12 cellular contexts compared by ENCODE assay signal in genomic region chr14:63986789-63987533, GRCh38.
A peak's percentile ranks its signal among the peaks of the same experiment; 100 is the strongest.
DNase-seq lines count a peak whose midpoint lies in the region; ATAC-seq and TF ChIP-seq lines count a peak whose summit lies in the region.
"Had no signal": no experiment of that assay in that cellular context is flagged by ENCODE, and none has a peak within 500 bp of the region (broad histone marks: within the 10 kb centered on the region; RNA-seq: fewer than 3 reads in every experiment).

No MANE protein-coding gene starts in this region.

- DNase-seq in EH (ENCODE audit: low read depth) (peak; percentile 51), NCI-H1436 treated with DMSO at 0.1 percent for 48 hours (lab: John Stamatoyannopoulos, UW) (peak; percentile 12), epithelial cell of esophagus (ENCODE audit: low read depth) (peak; percentile 91), non-pigmented ciliary epithelial cell (ENCODE audit: low read depth) (peak; percentile 30), AML-193 (lab: John Stamatoyannopoulos, UW) (no peak)
- DNase-seq: activated T-cell treated with anti-CD3 and anti-CD28 coated beads, Interleukin-2, amount 50 U/mL, for 1 hour; GOT3; heart right ventricle; MM.1S had no signal

- ATAC-seq in HG03135 (IDR thresholded peaks at IDR 0.05; ENCODE audit: unreplicated experiment) (no peak), HG02798 (IDR thresholded peaks at IDR 0.05; ENCODE audit: poor library complexity, unreplicated experiment) (no peak), HG02884 (IDR thresholded peaks at IDR 0.05; ENCODE audit: unreplicated experiment) (no peak)

- TF ChIP-seq CTCF in epithelial cell of esophagus (IDR thresholded peaks at IDR 0.05; ENCODE audit: insufficient read depth, low read depth, low read length, missing control alignments): no peak

- no peak overlapping the region for H3K4me3 ChIP-seq in epithelial cell of esophagus (ENCODE audit: low read length)
- H3K4me3 ChIP-seq: heart right ventricle had no signal

Comparison
In these comparisons a context has a peak if more than half of its experiments do, and no peak if none do; other contexts are left out.
1. DNase-seq: peak in EH (single experiment), NCI-H1436 treated with DMSO at 0.1 percent for 48 hours (single experiment), epithelial cell of esophagus (single experiment) and non-pigmented ciliary epithelial cell (single experiment); none in AML-193 (0 of 2).